ENCODE assay signal across 21 cellular contexts in genomic region chr2:16972276-16972675, GRCh38.
DNase-seq lines count a peak whose midpoint lies in the region; ATAC-seq, FAIRE-seq and TF ChIP-seq lines count a peak whose summit lies in the region.
"Had no signal": no experiment of that assay in that cellular context is flagged by ENCODE, and none has a peak within 500 bp of the region (broad histone marks: within the 10 kb centered on the region; RNA-seq: fewer than 3 reads in every experiment).

No MANE protein-coding gene starts in this region.

- FAIRE-seq in GM12878 (lab: Jason Lieb, UNC) = no peak
- FAIRE-seq: A204.1 had no signal

- no peak for TF ChIP-seq RAD21 in GM12878 (IDR thresholded peaks at IDR 0.05; ENCODE audit: insufficient read depth, low read depth, low read length)

- H3K4me3 ChIP-seq in GM12878 (no peak overlapping the region), fibroblast of mammary gland (ENCODE audit: control insufficient read depth, low read depth, low read length) (no peak overlapping the region)

- H3K79me2 ChIP-seq in GM12878 (ENCODE audit: control insufficient read depth, insufficient read depth, low read length) = no peaks in the 10 kb centered on the region

- intact Hi-C loops in GM12878 (cut with micrococcal nuclease; ENCODE audit: unreplicated experiment) = no loop called here

- DNase-seq in LHCN-M2 (ENCODE audit: low read depth) = peak; percentile 36
- DNase-seq in GM12878 (ENCODE audit: low read depth, low spot score) = no peak
- peak; percentile 4 for DNase-seq in fibroblast of mammary gland (ENCODE audit: low read depth)
- DNase-seq in putamen (ENCODE audit: low spot score) = peak; percentile 17
- DNase-seq in NCI-H1105 (lab: John Stamatoyannopoulos, UW) = no peak
- DNase-seq in NCI-H2196 treated with DMSO at 0.1 percent for 48 hours (lab: John Stamatoyannopoulos, UW; ENCODE audit: unreplicated experiment) = no peak
- no peak for DNase-seq in substantia nigra (lab: John Stamatoyannopoulos, UW)
- DNase-seq: C1 segment of cervical spinal cord; CD4-positive, alpha-beta memory T cell; COR-L47; KBM-7; MM.1S; NCI-H1694; NCI-H2029 treated with DMSO at 0.1 percent for 48 hours; NCI-H2227 treated with DMSO at 0.1 percent for 48 hours; NCI-H526 treated with DMSO at 0.1 percent for 48 hours; Right ventricle myocardium superior; RPMI8226 had no signal

- H3K4me1 ChIP-seq in GM12878 (ENCODE audit: control insufficient read depth, insufficient read depth, low read length) = no peaks in the 10 kb centered on the region

- H3K36me3 ChIP-seq in GM12878 (ENCODE audit: control insufficient read depth in 2 of 2, insufficient read depth in 2 of 2, low read length in 1 of 2) = no peaks in the 10 kb centered on the region

- no peak overlapping the region for H3K27ac ChIP-seq in GM12878 (ENCODE audit: control insufficient read depth, insufficient read depth)
- H3K27ac ChIP-seq in substantia nigra (ENCODE audit: low read depth, low read length, poor library complexity, severe bottlenecking) = no peak overlapping the region

- no peak for TF ChIP-seq EP300 in GM12878 (IDR thresholded peaks at IDR 0.05; ENCODE audit: borderline replicate concordance in 1 of 2, control insufficient read depth in 1 of 2, low read depth in 2 of 2, low read length in 2 of 2)

- no peaks in the 10 kb centered on the region for H3K9me3 ChIP-seq in GM12878 (replicated peaks; ENCODE audit: control insufficient read depth, insufficient read depth, low read length)

- SMC1A ChIA-PET in GM12878 (lab: Charles Lee; ENCODE audit: uncharacterized antibody, unreplicated experiment) = no interaction called here

- ATAC-seq in GM12878 (no peak), GM18505 (IDR thresholded peaks at IDR 0.05; ENCODE audit: unreplicated experiment) (no peak)
- ATAC-seq: HCT116 had no signal

- H4K20me1 ChIP-seq in GM12878 (ENCODE audit: control insufficient read depth, insufficient read depth) = no peaks in the 10 kb centered on the region

- CTCF ChIA-PET in GM12878 (lab: Yijun Ruan, JAX) = interaction anchor here (0.6 kb wide), 1 partner anchor 20 kb away, joined by 3 read pairs; no protein-coding TSS in a partner anchor

- RAD21 ChIA-PET in GM12878 (lab: Charles Lee; ENCODE audit: unreplicated experiment) = interaction anchor here (1.2 kb wide), 1 partner anchor 12 kb away, joined by 4 read pairs; no protein-coding TSS in a partner anchor

- TF ChIP-seq CTCF in GM12878 (IDR thresholded peaks at IDR 0.05 in 2 of 3, conservative IDR thresholded peaks at IDR 0.05 in 1 of 3; ENCODE audit: control insufficient read depth in 2 of 3, extremely low read depth in 1 of 3, insufficient read depth in 1 of 3, low read depth in 3 of 3, low read length in 3 of 3) = no peak
- TF ChIP-seq CTCF in fibroblast of mammary gland (conservative IDR thresholded peaks at IDR 0.05; ENCODE audit: control insufficient read depth, insufficient read depth, low read depth, low read length) = no peak

- TF ChIP-seq POLR2A in GM12878 (IDR thresholded peaks at IDR 0.05; ENCODE audit: low read depth, low read length) (no peak), GM18505 (IDR thresholded peaks at IDR 0.05; ENCODE audit: borderline replicate concordance, extremely low read depth, insufficient read depth, insufficient read length) (no peak)

- no peak overlapping the region for H2AFZ ChIP-seq in GM12878 (ENCODE audit: control insufficient read depth, low read depth, low read length)

- H3K4me2 ChIP-seq in GM12878 (ENCODE audit: control insufficient read depth, insufficient read depth) = no peak overlapping the region

- no peaks in the 10 kb centered on the region for H3K27me3 ChIP-seq in GM12878 (replicated peaks in 1 of 2; ENCODE audit: control insufficient read depth in 2 of 2, insufficient read depth in 2 of 2, low read length in 1 of 2)

- in situ Hi-C loops in GM12878 (cut with MboI) = no loop called here

- 7% methylated on average over 1 of the region's 1 CpG for WGBS in GM12878 (ENCODE audit: insufficient coverage, insufficient replicate concordance, low lambda C conversion rate, missing lambda C conversion rate)

- POLR2A ChIA-PET in GM12878 (lab: Charles Lee) = no interaction called here

- BruUV-seq in GM12878 (replicated peaks; lab: Mats Ljungman, UMichigan) = TSS peak; percentile 78

- no peak overlapping the region for H3K9ac ChIP-seq in GM12878 (ENCODE audit: control insufficient read depth, insufficient read depth, low read length)

TF ChIP-seq in GM12878, 131 proteins besides CTCF, POLR2A, EP300 and RAD21:
- TF ChIP-seq NKRF (conservative IDR thresholded peaks at IDR 0.05) (no peak), KDM1A (IDR thresholded peaks at IDR 0.05; ENCODE audit: borderline replicate concordance) (no peak), EZH2 (IDR thresholded peaks at IDR 0.05; ENCODE audit: borderline replicate concordance, control insufficient read depth, low read depth, low read length) (no peak)
TF ChIP-seq in GM12878: peak in this region for 0.

Comparison
In these comparisons a context has a peak if more than half of its experiments do, and no peak if none do; other contexts are left out.
1. DNase-seq: peak in LHCN-M2 (single experiment), fibroblast of mammary gland (single experiment) and putamen (single experiment); none in GM12878 (single experiment), NCI-H1105 (single experiment), NCI-H2196 treated with DMSO at 0.1 percent for 48 hours (single experiment) and substantia nigra (0 of 49).